In genomic region chr12:6341439-6342139, GRCh38 we compare ENCODE assay signal across 1 cellular context.
TF ChIP-seq lines count a peak whose summit lies in the region.

TSS of gene TNFRSF1A (minus strand) at chr12:6342076. CDS start at chr12:6341814, 262 bp downstream.

TF ChIP-seq in HepG2, 621 proteins besides CTCF, POLR2A, EP300 and RAD21 (continued from another document):
- no peak for TF ChIP-seq FUBP1 (CRISPR knock-in tag; IDR thresholded peaks at IDR 0.05; ENCODE audit: borderline replicate concordance)
- TF ChIP-seq NR2F6 (IDR thresholded peaks at IDR 0.05): no peak; the same call in 1 of the 2 replicates
- peak; percentile 62 for TF ChIP-seq NR2F6 (CRISPR knock-in tag; IDR thresholded peaks at IDR 0.05)
- no peak for TF ChIP-seq SRSF4 (IDR thresholded peaks at IDR 0.05; ENCODE audit: low read depth, low read length, poor library complexity, severe bottlenecking)
- TF ChIP-seq ZZZ3 (CRISPR knock-in tag; IDR thresholded peaks at IDR 0.05; ENCODE audit: borderline replicate concordance): no peak; the same call in 1 of the 2 replicates
- TF ChIP-seq BORCS8-MEF2B (CRISPR knock-in tag; IDR thresholded peaks at IDR 0.05): no peak; the same call in 1 of the 2 replicates
- no peak for TF ChIP-seq ZNF326 (CRISPR knock-in tag; IDR thresholded peaks at IDR 0.05; ENCODE audit: borderline replicate concordance)
- TF ChIP-seq SALL2 (CRISPR knock-in tag; IDR thresholded peaks at IDR 0.05): no peak; the same call in 1 of the 2 replicates
- no peak for TF ChIP-seq GPBP1L1 (CRISPR knock-in tag; IDR thresholded peaks at IDR 0.05)
- TF ChIP-seq POLR2AphosphoS2 (IDR thresholded peaks at IDR 0.05; ENCODE audit: low read depth, low read length): no peak
- TF ChIP-seq TRIM22 (IDR thresholded peaks at IDR 0.05): no peak
- 0 out of 2 replicates have a peak, but pooled peaks have one; percentile 32 for TF ChIP-seq ZSCAN21 (CRISPR knock-in tag; IDR thresholded peaks at IDR 0.05; ENCODE audit: borderline replicate concordance)
- TF ChIP-seq ZNF276 (CRISPR knock-in tag; IDR thresholded peaks at IDR 0.05; ENCODE audit: low read depth): 0 out of 2 replicates have a peak, but pooled peaks have one; percentile 36
- no peak for TF ChIP-seq NR1H2 (CRISPR knock-in tag; IDR thresholded peaks at IDR 0.05; ENCODE audit: borderline replicate concordance, low read depth)
- TF ChIP-seq SIN3A (IDR thresholded peaks at IDR 0.05; ENCODE audit: borderline replicate concordance, low read depth, low read length): peak; percentile 66
- no peak for TF ChIP-seq NONO (IDR thresholded peaks at IDR 0.05)
- TF ChIP-seq NONO (CRISPR knock-in tag; conservative IDR thresholded peaks at IDR 0.05): peak; percentile 83
- no peak for TF ChIP-seq PAX8 (CRISPR knock-in tag; IDR thresholded peaks at IDR 0.05; ENCODE audit: borderline replicate concordance)
- TF ChIP-seq ZMYM2 (CRISPR knock-in tag; IDR thresholded peaks at IDR 0.05): no peak
- no peak for TF ChIP-seq ZNF224 (CRISPR knock-in tag; IDR thresholded peaks at IDR 0.05)
- TF ChIP-seq ZNF350 (CRISPR knock-in tag; IDR thresholded peaks at IDR 0.05; ENCODE audit: borderline replicate concordance, low read depth): peak; percentile 50; the same call in 1 of the 2 replicates
- TF ChIP-seq JUN (CRISPR knock-in tag; IDR thresholded peaks at IDR 0.05): no peak
- no peak for TF ChIP-seq NR0B2 (CRISPR knock-in tag; IDR thresholded peaks at IDR 0.05)
- no peak for TF ChIP-seq ZNF337 (CRISPR knock-in tag; IDR thresholded peaks at IDR 0.05; ENCODE audit: borderline replicate concordance, low read depth)
- no peak for TF ChIP-seq ZNF362 (CRISPR knock-in tag; IDR thresholded peaks at IDR 0.05; ENCODE audit: borderline replicate concordance)
- peak; percentile 94 for TF ChIP-seq ZNF770 (CRISPR knock-in tag; IDR thresholded peaks at IDR 0.05)
- TF ChIP-seq NCOR1 (IDR thresholded peaks at IDR 0.05; ENCODE audit: borderline replicate concordance, low read length): no peak
- no peak for TF ChIP-seq ZNF451 (CRISPR knock-in tag; IDR thresholded peaks at IDR 0.05)
- peak; percentile 65; the same call in 1 of the 2 replicates for TF ChIP-seq KAT7 (CRISPR knock-in tag; IDR thresholded peaks at IDR 0.05; ENCODE audit: borderline replicate concordance)
- peak; percentile 37; the same call in 1 of the 2 replicates for TF ChIP-seq ZFP90 (CRISPR knock-in tag; IDR thresholded peaks at IDR 0.05; ENCODE audit: borderline replicate concordance)
- peak; percentile 89 for TF ChIP-seq ZNF746 (CRISPR knock-in tag; IDR thresholded peaks at IDR 0.05)
- TF ChIP-seq ZNF615 (CRISPR knock-in tag; IDR thresholded peaks at IDR 0.05; ENCODE audit: borderline replicate concordance): no peak
- TF ChIP-seq KDM1A (CRISPR knock-in tag; IDR thresholded peaks at IDR 0.05): no peak
- TF ChIP-seq ZFP37 (CRISPR knock-in tag; IDR thresholded peaks at IDR 0.05; ENCODE audit: borderline replicate concordance): no peak
- TF ChIP-seq ZNF263 (CRISPR knock-in tag; IDR thresholded peaks at IDR 0.05): no peak; the same call in 1 of the 2 replicates
- TF ChIP-seq LBX2 (CRISPR knock-in tag; IDR thresholded peaks at IDR 0.05; ENCODE audit: borderline replicate concordance): no peak
- peak; percentile 44 for TF ChIP-seq ASH2L (IDR thresholded peaks at IDR 0.05; ENCODE audit: insufficient read length, low read depth, low read length)
- no peak for TF ChIP-seq ZNF672 (CRISPR knock-in tag; IDR thresholded peaks at IDR 0.05)
- TF ChIP-seq MEIS1 (CRISPR knock-in tag; IDR thresholded peaks at IDR 0.05; ENCODE audit: borderline replicate concordance): no peak
- TF ChIP-seq ZNF7 (CRISPR knock-in tag; IDR thresholded peaks at IDR 0.05): no peak
- TF ChIP-seq SMYD3 (CRISPR knock-in tag; IDR thresholded peaks at IDR 0.05): no peak
- TF ChIP-seq ZNF34 (CRISPR knock-in tag; IDR thresholded peaks at IDR 0.05; ENCODE audit: borderline replicate concordance): no peak
- TF ChIP-seq PHF20 (CRISPR knock-in tag; IDR thresholded peaks at IDR 0.05): peak; percentile 46
TF ChIP-seq in HepG2: peak in this region for 178.
